In genomic region chr5:40547994-40548575, GRCh38 we compare ENCODE assay signal across 19 cellular contexts.
A peak's percentile ranks its signal among the peaks of the same experiment; 100 is the strongest.
DNase-seq lines count a peak whose midpoint lies in the region; ATAC-seq and TF ChIP-seq lines count a peak whose summit lies in the region.
"Had no signal": no experiment of that assay in that cellular context is flagged by ENCODE, and none has a peak within 500 bp of the region (broad histone marks: within the 10 kb centered on the region; RNA-seq: fewer than 3 reads in every experiment).

No MANE protein-coding gene starts in this region.

- H3K79me2 ChIP-seq in PC-3 (ENCODE audit: low read length), result no peaks in the 10 kb centered on the region

- no peaks in the 10 kb centered on the region for H4K20me1 ChIP-seq in PC-3 (ENCODE audit: low read length)

- peaks cover 23% of the 10 kb centered on the region for H3K4me1 ChIP-seq in PC-3 (ENCODE audit: insufficient read depth, low read length)
- peaks cover 0 to 13% (median 5%) of the 10 kb centered on the region in 4 donors for H3K4me1 ChIP-seq in right lobe of liver
- peaks cover 0 to 4% of the 10 kb centered on the region in 2 donors for H3K4me1 ChIP-seq in right atrium auricular region

- H3K4me2 ChIP-seq in PC-3 (ENCODE audit: low read length), result no peak overlapping the region

- DNase-seq in HuH-7 (ENCODE audit: low spot score) (peak; percentile 62), PC-3 (no peak), dedifferentiated amniotic fluid mesenchymal stem cell (ENCODE audit: extremely low spot score) (peak; percentile 7), right lobe of liver (peak in 1 of 3 donors; percentile 60), right atrium auricular region (ENCODE audit: low spot score) (no peak), superior temporal gyrus (ENCODE audit: extremely low spot score) (no peak), NCI-H2196 (lab: John Stamatoyannopoulos, UW; ENCODE audit: unreplicated experiment) (no peak)
- DNase-seq in stimulated activated CD4-positive, alpha-beta T cell treated with anti-CD3 and anti-CD28 coated beads, Interleukin-2, amount 100 ng/mL, for 24 hours, result no peak
- DNase-seq: COR-L47, H9, NCI-H1417, NCI-H187, NCI-H2107, NCI-H2227 treated with DMSO at 0.1 percent for 48 hours, NCI-H524, NCI-H82, SW 1271 had no signal

- H2AFZ ChIP-seq in PC-3 (ENCODE audit: low read length), result 0 out of 2 replicates have a peak overlapping the region, but pooled peaks have one; percentile 0

- H3K4me3 ChIP-seq in PC-3 (ENCODE audit: low read length) (no peak overlapping the region), right lobe of liver (no peak overlapping the region), right atrium auricular region (no peak overlapping the region)

- no peaks in the 10 kb centered on the region for H3K36me3 ChIP-seq in PC-3 (ENCODE audit: low read depth, low read length)
- no peaks in the 10 kb centered on the region for H3K36me3 ChIP-seq in right lobe of liver
- H3K36me3 ChIP-seq in right atrium auricular region, result no peaks in the 10 kb centered on the region

- no peaks in the 10 kb centered on the region for H3K9me2 ChIP-seq in PC-3 (replicated peaks; ENCODE audit: low read length)

- CTCF ChIA-PET in PC-3 (lab: Charles Lee), result no interaction called here

- no peak overlapping the region for H3K9ac ChIP-seq in PC-3 (ENCODE audit: low read length)

- no peak for ATAC-seq in PC-3
- ATAC-seq in right lobe of liver, result peak; percentile 88 to 100 (median 94)
- ATAC-seq: Right ventricle myocardium inferior had no signal

- 18% methylated on average over 3 of the region's 3 CpGs for WGBS in right lobe of liver (ENCODE audit: insufficient coverage, low coverage, low lambda C conversion rate, missing lambda C conversion rate)

- POLR2A ChIA-PET in PC-3 (lab: Charles Lee; ENCODE audit: unreplicated experiment), result no interaction called here

- intact Hi-C loops in PC-3 (cut with micrococcal nuclease) (no loop called here), right lobe of liver (cut with DNase I) (no loop called here)

- H3K27me3 ChIP-seq in PC-3 (ENCODE audit: low read length) (no peaks in the 10 kb centered on the region), right lobe of liver (no peaks in the 10 kb centered on the region), right atrium auricular region (no peaks in the 10 kb centered on the region)

- H3K27ac ChIP-seq in PC-3 (ENCODE audit: low read length), result no peak overlapping the region
- H3K27ac ChIP-seq in right lobe of liver, result no peak overlapping the region
- no peak overlapping the region for H3K27ac ChIP-seq in right atrium auricular region
- H3K27ac ChIP-seq: HL-60 had no signal

- no peak for TF ChIP-seq POLR2A in right lobe of liver (IDR thresholded peaks at IDR 0.05)

- no TSS peak for BruUV-seq in PC-3 (replicated peaks; lab: Mats Ljungman, UMichigan)

- no peaks in the 10 kb centered on the region for H3F3A ChIP-seq in PC-3 (ENCODE audit: low read length, unreplicated experiment)

- H3K9me3 ChIP-seq in PC-3 (ENCODE audit: low read length) (no peaks in the 10 kb centered on the region), right lobe of liver (no peaks in the 10 kb centered on the region), right atrium auricular region (no peaks in the 10 kb centered on the region)

- no peak for TF ChIP-seq CTCF in PC-3 (conservative IDR thresholded peaks at IDR 0.05; ENCODE audit: low read depth, low read length)
- TF ChIP-seq CTCF in right lobe of liver (IDR thresholded peaks at IDR 0.05), result no peak
- TF ChIP-seq CTCF in right atrium auricular region (IDR thresholded peaks at IDR 0.05), result no peak

Comparison
In these comparisons a context has a peak if more than half of its experiments do, and no peak if none do; other contexts are left out.
1. DNase-seq: peak in HuH-7 (single experiment) and dedifferentiated amniotic fluid mesenchymal stem cell (single experiment); none in PC-3 (single experiment), right atrium auricular region (single experiment), superior temporal gyrus (single experiment), NCI-H2196 (single experiment) and stimulated activated CD4-positive, alpha-beta T cell treated with anti-CD3 and anti-CD28 coated beads, Interleukin-2, amount 100 ng/mL, for 24 hours (0 of 2).